Comparison of ENCODE assay signal across 13 cellular contexts in genomic region chr21:36705679-36706481, GRCh38. TPM values are rescaled to one million over a fixed set of nuclear protein-coding genes. Genes with fewer than 3 reads are reported as not detected.
DNase-seq lines count a peak whose midpoint lies in the region; ATAC-seq, FAIRE-seq and TF ChIP-seq lines count a peak whose summit lies in the region.
"Had no signal": no experiment of that assay in that cellular context is flagged by ENCODE, and none has a peak within 500 bp of the region (broad histone marks: within the 10 kb centered on the region; RNA-seq: fewer than 3 reads in every experiment).

No MANE protein-coding gene starts in this region.

- H3K4me3 ChIP-seq in ACC112 (ENCODE audit: low read depth, low read length) (peak overlapping the region; percentile 63; the same call in 1 of the 2 replicates), GM12864 (ENCODE audit: low read depth, low read length) (no peak overlapping the region), astrocyte (ENCODE audit: insufficient read depth, low read depth, low read length) (no peak overlapping the region)
- H3K4me3 ChIP-seq: left lung had no signal

- H3K36me3 ChIP-seq in ACC112 (ENCODE audit: insufficient read depth, low read length): no peaks in the 10 kb centered on the region
- H3K36me3 ChIP-seq in astrocyte (ENCODE audit: insufficient read depth, low read length): no peaks in the 10 kb centered on the region
- H3K36me3 ChIP-seq: left lung had no signal

- no peak for FAIRE-seq in astrocyte (lab: Jason Lieb, UNC)
- FAIRE-seq: GM12891 had no signal

- no peak for DNase-seq in GM12864 (ENCODE audit: low read depth)
- DNase-seq in astrocyte (ENCODE audit: low read depth): no peak
- DNase-seq in islet precursor cell: peak; percentile 52
- no peak for DNase-seq in NCI-H187 (lab: John Stamatoyannopoulos, UW)
- no peak for DNase-seq in NCI-H1417 treated with DMSO at 0.1 percent for 48 hours (lab: John Stamatoyannopoulos, UW)
- DNase-seq in SHP77 (lab: John Stamatoyannopoulos, UW): no peak
- DNase-seq: amygdala, left lung, psoas muscle had no signal

- ATAC-seq in GM21360 (IDR thresholded peaks at IDR 0.05; ENCODE audit: unreplicated experiment): no peak
- ATAC-seq: left lung, psoas muscle had no signal

- H3K27ac ChIP-seq in ACC112 (ENCODE audit: low read depth, low read length) (no peak overlapping the region), astrocyte (ENCODE audit: low read depth, low read length) (no peak overlapping the region)
- H3K27ac ChIP-seq: left lung, psoas muscle had no signal

- H3K79me2 ChIP-seq in ACC112 (ENCODE audit: control insufficient read depth, insufficient read depth, low read length, unreplicated experiment) (no peaks in the 10 kb centered on the region), astrocyte (ENCODE audit: insufficient read depth, low read length) (peaks cover 44% of the 10 kb centered on the region)

- peak; percentile 44 for TF ChIP-seq CTCF in GM12864 (IDR thresholded peaks at IDR 0.05; ENCODE audit: low read depth, low read length, missing control alignments)
- TF ChIP-seq CTCF in astrocyte (IDR thresholded peaks at IDR 0.05; ENCODE audit: insufficient read depth, low read depth, low read length): no peak

- H3K4me1 ChIP-seq in ACC112 (ENCODE audit: control insufficient read depth, insufficient read depth, low read length, unreplicated experiment): peaks cover 11% of the 10 kb centered on the region
- H3K4me1 ChIP-seq in astrocyte (ENCODE audit: insufficient read depth, low read length): peaks cover 14% of the 10 kb centered on the region

- H3K4me1 Mint-ChIP-seq in astrocyte (ENCODE audit: low read depth, unreplicated experiment): peaks cover 20% of the 10 kb centered on the region

- H2AFZ ChIP-seq in ACC112 (ENCODE audit: low read length, unreplicated experiment) (no peak overlapping the region), astrocyte (ENCODE audit: low read depth, low read length) (no peak overlapping the region)

- no peak overlapping the region for H3K9ac ChIP-seq in astrocyte (ENCODE audit: low read length)

- peaks cover 4% of the 10 kb centered on the region for H3K9me3 Mint-ChIP-seq in astrocyte (ENCODE audit: unreplicated experiment)

- H3K27me3 Mint-ChIP-seq in astrocyte (ENCODE audit: low read depth, unreplicated experiment): peaks cover 74% of the 10 kb centered on the region

- H3K27me3 ChIP-seq in ACC112 (ENCODE audit: insufficient read depth, low read length) (peaks cover 100% of the 10 kb centered on the region), astrocyte (ENCODE audit: insufficient read depth, low read length) (peaks cover 98% of the 10 kb centered on the region)

- peaks cover 66% of the 10 kb centered on the region for H4K20me1 ChIP-seq in astrocyte (ENCODE audit: insufficient read depth, low read length)

- peak overlapping the region; percentile 77 for H3K27ac Mint-ChIP-seq in astrocyte (ENCODE audit: unreplicated experiment)
- H3K27ac Mint-ChIP-seq: CD14-positive monocyte had no signal

- H3K36me3 Mint-ChIP-seq in astrocyte (ENCODE audit: low read depth, unreplicated experiment): peaks cover 6% of the 10 kb centered on the region

- peak overlapping the region; percentile 51 for H3K4me2 ChIP-seq in astrocyte (ENCODE audit: low read length)

- peak overlapping the region; percentile 62 for H3K4me3 Mint-ChIP-seq in astrocyte (ENCODE audit: unreplicated experiment)

- no peaks in the 10 kb centered on the region for H3K9me3 ChIP-seq in astrocyte (ENCODE audit: insufficient read depth, low read depth, low read length)
- H3K9me3 ChIP-seq: left lung, psoas muscle had no signal

RNA-seq across cellular contexts. Expression of gene SIM2, which starts 7.0 kb away (rescaled TPM):
- 9.2 and 12.8 TPM in 2 replicates for total RNA-seq in astrocyte
- total RNA-seq: left lung had no signal
